ENCODE assay signal across 18 cellular contexts in the genomic region with DNA sequence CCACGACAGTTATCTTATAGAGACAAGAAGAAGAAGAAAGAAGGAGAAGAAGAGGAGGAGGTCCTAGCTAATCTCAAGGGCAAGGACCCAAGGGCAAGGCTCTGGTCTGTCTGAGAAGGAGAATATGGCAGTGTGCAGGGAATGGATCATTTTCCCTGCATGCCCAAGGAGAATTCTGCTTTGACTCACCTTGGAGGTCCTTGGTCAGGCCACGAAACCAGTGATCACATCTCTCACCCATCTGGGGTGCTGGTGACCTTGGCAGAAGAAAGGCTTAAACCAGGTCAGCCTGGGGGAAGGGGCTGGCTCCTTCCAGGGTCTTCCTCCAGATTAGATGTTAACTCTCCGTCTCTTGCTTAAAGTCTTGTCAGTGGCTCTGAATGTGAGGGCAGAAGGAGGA. TPM values are rescaled to one million over a fixed set of nuclear protein-coding genes. Genes with fewer than 3 reads are reported as not detected.
DNase-seq lines count a peak whose midpoint lies in the region; ATAC-seq and TF ChIP-seq lines count a peak whose summit lies in the region.
"Had no signal": no experiment of that assay in that cellular context is flagged by ENCODE, and none has a peak within 500 bp of the region (broad histone marks: within the 10 kb centered on the region; RNA-seq: fewer than 3 reads in every experiment).

No MANE protein-coding gene starts in this region.

- H3K36me3 Mint-ChIP-seq in CD4-positive, CD25-positive, alpha-beta regulatory T cell: peaks cover 15% of the 10 kb centered on the region
- H3K36me3 Mint-ChIP-seq in GM23338 (ENCODE audit: low read depth) (no peaks in the 10 kb centered on the region), nephron progenitor cell (ENCODE audit: low read depth) (no peaks in the 10 kb centered on the region)
- peaks cover 57 to 58% of the 10 kb centered on the region in 2 donors for H3K36me3 Mint-ChIP-seq in activated naive CD4-positive, alpha-beta T cell treated with anti-CD3 and anti-CD28 coated beads, Interleukin-2, amount 50 U/mL, for 72 hours

- peak overlapping the region; percentile 98 for H3K27ac ChIP-seq in CD4-positive, CD25-positive, alpha-beta regulatory T cell (ENCODE audit: insufficient read depth, low read length, poor library complexity, severe bottlenecking)
- no peak overlapping the region for H3K27ac ChIP-seq in GM23338 (ENCODE audit: low read depth)
- H3K27ac ChIP-seq: C4-2B, VCaP had no signal

- H3K9me3 ChIP-seq in CD4-positive, CD25-positive, alpha-beta regulatory T cell (ENCODE audit: control insufficient read depth in 2 of 2, low read length in 2 of 2): no peaks in the 10 kb centered on the region
- H3K9me3 ChIP-seq: breast epithelium, upper lobe of left lung had no signal

- H3K4me3 ChIP-seq in CD4-positive, CD25-positive, alpha-beta regulatory T cell (ENCODE audit: low read depth, low read length): peak overlapping the region; percentile 91
- H3K4me3 ChIP-seq in GM23338: no peak overlapping the region

- no peak for DNase-seq in CD4-positive, CD25-positive, alpha-beta regulatory T cell
- DNase-seq in GM23338 (ENCODE audit: low spot score) (no peak), nephron progenitor cell (no peak), NCI-H1105 treated with DMSO at 0.1 percent for 48 hours (lab: John Stamatoyannopoulos, UW) (no peak)
- DNase-seq in activated naive CD4-positive, alpha-beta T cell treated with anti-CD3 and anti-CD28 coated beads, Interleukin-2, amount 50 U/mL, for 72 hours (ENCODE audit: low spot score in 2 of 2): peak in 1 of 2 donors; percentile 61
- DNase-seq: endodermal cell, foreskin fibroblast, mesenchymal stem cell, NCI-H1436, NCI-H446 treated with DMSO at 0.1 percent for 48 hours, upper lobe of left lung had no signal

- no peaks in the 10 kb centered on the region for H3K9me2 ChIP-seq in GM23338 (ENCODE audit: insufficient read depth)

- no peak overlapping the region for H2AFZ ChIP-seq in GM23338

- H3K79me2 ChIP-seq in GM23338 (replicated peaks; ENCODE audit: insufficient read depth): no peaks in the 10 kb centered on the region

- H3K27me3 Mint-ChIP-seq in CD4-positive, CD25-positive, alpha-beta regulatory T cell: peaks cover 6% of the 10 kb centered on the region
- H3K27me3 Mint-ChIP-seq in GM23338 (ENCODE audit: insufficient read depth, low read depth, poor library complexity): peaks cover 47% of the 10 kb centered on the region
- H3K27me3 Mint-ChIP-seq in nephron progenitor cell (ENCODE audit: low read depth, poor library complexity): peaks cover 73% of the 10 kb centered on the region

- no peaks in the 10 kb centered on the region for H4K20me1 ChIP-seq in GM23338 (replicated peaks; ENCODE audit: insufficient read depth)

- peaks cover 13% of the 10 kb centered on the region for H3K36me3 ChIP-seq in CD4-positive, CD25-positive, alpha-beta regulatory T cell (ENCODE audit: control insufficient read depth, insufficient read depth, low read length)
- no peaks in the 10 kb centered on the region for H3K36me3 ChIP-seq in GM23338 (ENCODE audit: insufficient read depth)
- H3K36me3 ChIP-seq: breast epithelium, upper lobe of left lung had no signal

- H3K27ac Mint-ChIP-seq in CD4-positive, CD25-positive, alpha-beta regulatory T cell: peak overlapping the region; percentile 81 to 92 (median 84)
- H3K27ac Mint-ChIP-seq in GM23338 (no peak overlapping the region), nephron progenitor cell (no peak overlapping the region)
- peak overlapping the region; percentile 38 to 79 for H3K27ac Mint-ChIP-seq in activated naive CD4-positive, alpha-beta T cell treated with anti-CD3 and anti-CD28 coated beads, Interleukin-2, amount 50 U/mL, for 72 hours
- H3K27ac Mint-ChIP-seq: endodermal cell had no signal

- no peaks in the 10 kb centered on the region for H3F3A ChIP-seq in GM23338 (replicated peaks; ENCODE audit: low read depth)

- ATAC-seq in CD4-positive, CD25-positive, alpha-beta regulatory T cell (ENCODE audit: low read depth in 2 of 2): no peak
- ATAC-seq in GM23338: no peak
- no peak for ATAC-seq in activated naive CD4-positive, alpha-beta T cell treated with anti-CD3 and anti-CD28 coated beads, Interleukin-2, amount 50 U/mL, for 72 hours
- no peak for ATAC-seq in GM18907 (IDR thresholded peaks at IDR 0.05; ENCODE audit: unreplicated experiment)
- ATAC-seq in GM18868 (IDR thresholded peaks at IDR 0.05; ENCODE audit: unreplicated experiment): no peak

- peaks cover 0 to 2% (median 0%) of the 10 kb centered on the region in 7 donors for H3K9me3 Mint-ChIP-seq in CD4-positive, CD25-positive, alpha-beta regulatory T cell
- H3K9me3 Mint-ChIP-seq in GM23338: no peaks in the 10 kb centered on the region
- no peaks in the 10 kb centered on the region for H3K9me3 Mint-ChIP-seq in activated naive CD4-positive, alpha-beta T cell treated with anti-CD3 and anti-CD28 coated beads, Interleukin-2, amount 50 U/mL, for 72 hours
- H3K9me3 Mint-ChIP-seq in nephron progenitor cell: no peaks in the 10 kb centered on the region
- H3K9me3 Mint-ChIP-seq: endodermal cell had no signal

- peaks cover 51% of the 10 kb centered on the region for H3K4me1 ChIP-seq in CD4-positive, CD25-positive, alpha-beta regulatory T cell (ENCODE audit: control insufficient read depth, insufficient read depth, low read length, poor library complexity, severe bottlenecking)
- H3K4me1 ChIP-seq in GM23338 (ENCODE audit: insufficient read depth): peaks cover 12% of the 10 kb centered on the region; the same call in 1 of the 2 replicates

- no peaks in the 10 kb centered on the region for H3K27me3 ChIP-seq in CD4-positive, CD25-positive, alpha-beta regulatory T cell (ENCODE audit: control insufficient read depth, insufficient read depth, low read length)
- H3K27me3 ChIP-seq in GM23338 (ENCODE audit: insufficient read depth): peaks cover 46% of the 10 kb centered on the region
- H3K27me3 ChIP-seq: breast epithelium had no signal

- no peak overlapping the region for H3K4me2 ChIP-seq in GM23338

- no peak for TF ChIP-seq CTCF in GM23338 (conservative IDR thresholded peaks at IDR 0.05; ENCODE audit: low read depth in 2 of 2)
- TF ChIP-seq CTCF in nephron progenitor cell (IDR thresholded peaks at IDR 0.05): no peak

- H3K4me3 Mint-ChIP-seq in CD4-positive, CD25-positive, alpha-beta regulatory T cell: peak overlapping the region; percentile 67 to 93 (median 90)
- H3K4me3 Mint-ChIP-seq in GM23338 (peak overlapping the region; percentile 16; the same call in 1 of the 3 replicates), nephron progenitor cell (peak overlapping the region; percentile 56)

- H3K4me1 Mint-ChIP-seq in CD4-positive, CD25-positive, alpha-beta regulatory T cell: peaks cover 8 to 52% (median 33%) of the 10 kb centered on the region in 4 donors
- H3K4me1 Mint-ChIP-seq in GM23338 (peaks cover 23% of the 10 kb centered on the region), nephron progenitor cell (no peaks in the 10 kb centered on the region)

TF ChIP-seq in GM23338, 12 proteins besides CTCF, POLR2A, EP300 and RAD21 (continues in another document):
- TF ChIP-seq NANOG (IDR thresholded peaks at IDR 0.05; ENCODE audit: borderline replicate concordance): no peak

RNA-seq across cellular contexts. Expression of a gene that starts 1.6 kb away (rescaled TPM):
- 575 TPM for total RNA-seq in CD4-positive, CD25-positive, alpha-beta regulatory T cell
- polyA plus RNA-seq in CD4-positive, CD25-positive, alpha-beta regulatory T cell: 10 to 100 TPM; 22.8 to 28.5 (median 24.7) TPM
- total RNA-seq in GM23338 (2014; rRNA removed; shearing (Covaris generic)): 9.3 and 23.1 TPM in 2 replicates
- polyA plus RNA-seq in GM23338 (2016; fragmentation: Nextera tagmentation; extraction: Ambion mirVana): 5.6 and 6.6 TPM in 2 replicates
- 100 to 1,000 TPM; 221 to 735 TPM for total RNA-seq in activated naive CD4-positive, alpha-beta T cell treated with anti-CD3 and anti-CD28 coated beads, Interleukin-2, amount 50 U/mL, for 72 hours

RNA-seq across cellular contexts. Expression of a gene that starts 41.8 kb away (rescaled TPM):
- total RNA-seq in CD4-positive, CD25-positive, alpha-beta regulatory T cell: 0.20 TPM
- under 1 TPM in 2 of 4 donors, not detected in 2; 0.36 to 0.60 TPM for polyA plus RNA-seq in CD4-positive, CD25-positive, alpha-beta regulatory T cell
- not detected in 2 replicates for total RNA-seq in GM23338 (2014; rRNA removed; shearing (Covaris generic))
- polyA plus RNA-seq in GM23338 (2016; fragmentation: Nextera tagmentation; extraction: Ambion mirVana): 0.23 TPM in 1 of 2 replicates, not detected in the other
- under 1 TPM; 0.37 to 0.50 TPM for total RNA-seq in activated naive CD4-positive, alpha-beta T cell treated with anti-CD3 and anti-CD28 coated beads, Interleukin-2, amount 50 U/mL, for 72 hours
- total RNA-seq: OCI-LY7, pulmonary artery endothelial cell had no signal

RNA-seq across cellular contexts. Expression of a gene that starts 58.4 kb away (rescaled TPM):
- 3.6 TPM for total RNA-seq in CD4-positive, CD25-positive, alpha-beta regulatory T cell
- polyA plus RNA-seq in CD4-positive, CD25-positive, alpha-beta regulatory T cell: 1 to 10 TPM; 1.9 to 4.1 (median 2.4) TPM
- total RNA-seq in GM23338 (2014; rRNA removed; shearing (Covaris generic)): 9.0 and 9.8 TPM in 2 replicates
- polyA plus RNA-seq in GM23338 (2016; fragmentation: Nextera tagmentation; extraction: Ambion mirVana): 9.5 and 12.4 TPM in 2 replicates
- 1 to 10 TPM; 6.0 to 6.3 TPM for total RNA-seq in activated naive CD4-positive, alpha-beta T cell treated with anti-CD3 and anti-CD28 coated beads, Interleukin-2, amount 50 U/mL, for 72 hours

Comparison
In these comparisons a context has a peak if more than half of its experiments do, and no peak if none do; other contexts are left out.
1. H3K27ac Mint-ChIP-seq: peak in CD4-positive, CD25-positive, alpha-beta regulatory T cell (3 of 3) and activated naive CD4-positive, alpha-beta T cell treated with anti-CD3 and anti-CD28 coated beads, Interleukin-2, amount 50 U/mL, for 72 hours (2 of 2); none in GM23338 (single experiment) and nephron progenitor cell (single experiment).
2. H3K4me3 Mint-ChIP-seq: peak in every context shown above with its lines; median percentile 90 in CD4-positive, CD25-positive, alpha-beta regulatory T cell; 56 in nephron progenitor cell; 16 in GM23338.